In genomic region chr14:68968051-68968450, GRCh38 we compare ENCODE assay signal across 10 cellular contexts. TPM values are rescaled to one million over a fixed set of nuclear protein-coding genes. Genes with fewer than 3 reads are reported as not detected.
DNase-seq lines count a peak whose midpoint lies in the region; ATAC-seq and TF ChIP-seq lines count a peak whose summit lies in the region.
"Had no signal": no experiment of that assay in that cellular context is flagged by ENCODE, and none has a peak within 500 bp of the region (broad histone marks: within the 10 kb centered on the region; RNA-seq: fewer than 3 reads in every experiment).

No MANE protein-coding gene starts in this region.

- H3K9me3 Mint-ChIP-seq in activated T-cell treated with anti-CD3 and anti-CD28 coated beads, Interleukin-2, amount 50 U/mL, for 72 hours = no peaks in the 10 kb centered on the region
- no peaks in the 10 kb centered on the region for H3K9me3 Mint-ChIP-seq in stimulated activated effector memory CD8-positive, alpha-beta T cell treated with anti-CD3 and anti-CD28 coated beads, Interleukin-12 subunit alpha, Interleukin-12 subunit beta, amount 100 ng/mL, for 72 hours

- no peak overlapping the region for H3K4me3 ChIP-seq in mesenchymal stem cell (ENCODE audit: insufficient read depth in 1 of 2, low read depth in 1 of 2, low read length in 2 of 2)

- WGBS in mesenchymal stem cell = 95% methylated on average over 8 of the region's 8 CpGs

- no peak overlapping the region for H3K4ac ChIP-seq in mesenchymal stem cell (ENCODE audit: low read depth in 1 of 2, low read length in 2 of 2)

- H3K18ac ChIP-seq in mesenchymal stem cell (ENCODE audit: low read depth in 1 of 2, low read length in 2 of 2) = peak overlapping the region in 1 of 2 experiments; percentile 54

- no peak overlapping the region for H3K4me2 ChIP-seq in mesenchymal stem cell (ENCODE audit: low read length, poor library complexity, severe bottlenecking)

- no peak overlapping the region for H4K8ac ChIP-seq in mesenchymal stem cell (ENCODE audit: low read length)

- H3K14ac ChIP-seq in mesenchymal stem cell (ENCODE audit: low read length in 2 of 2) = no peak overlapping the region

- H3K9ac ChIP-seq in mesenchymal stem cell (ENCODE audit: low read length) = no peak overlapping the region

- H3K27me3 Mint-ChIP-seq in activated T-cell treated with anti-CD3 and anti-CD28 coated beads, Interleukin-2, amount 50 U/mL, for 72 hours (ENCODE audit: low read depth) = no peaks in the 10 kb centered on the region

- H3K36me3 Mint-ChIP-seq in activated T-cell treated with anti-CD3 and anti-CD28 coated beads, Interleukin-2, amount 50 U/mL, for 72 hours (ENCODE audit: insufficient read depth in 2 of 2) = peaks cover 2 to 13% of the 10 kb centered on the region in 2 donors
- H3K36me3 Mint-ChIP-seq in stimulated activated effector memory CD8-positive, alpha-beta T cell treated with anti-CD3 and anti-CD28 coated beads, Interleukin-12 subunit alpha, Interleukin-12 subunit beta, amount 100 ng/mL, for 72 hours = no peaks in the 10 kb centered on the region

- H3K79me1 ChIP-seq in mesenchymal stem cell (replicated peaks; ENCODE audit: low read length, poor library complexity, severe bottlenecking) = no peaks in the 10 kb centered on the region

- no peak overlapping the region for H2AK5ac ChIP-seq in mesenchymal stem cell (ENCODE audit: low read length, severe bottlenecking)

- peaks cover 30 to 55% of the 10 kb centered on the region in 2 experiments for H3K36me3 ChIP-seq in mesenchymal stem cell (ENCODE audit: control insufficient read depth in 1 of 2, insufficient read depth in 2 of 2, low read depth in 1 of 2, low read length in 2 of 2)

- H3K4me1 ChIP-seq in mesenchymal stem cell (ENCODE audit: control insufficient read depth, insufficient read depth, low read depth, low read length) = peaks cover 53% of the 10 kb centered on the region

- no peak overlapping the region for H4K91ac ChIP-seq in mesenchymal stem cell (ENCODE audit: low read length)

- peaks cover 83% of the 10 kb centered on the region for H3K4me1 Mint-ChIP-seq in activated T-cell treated with anti-CD3 and anti-CD28 coated beads, Interleukin-2, amount 50 U/mL, for 72 hours (ENCODE audit: low read depth)
- H3K4me1 Mint-ChIP-seq in stimulated activated effector memory CD8-positive, alpha-beta T cell treated with anti-CD3 and anti-CD28 coated beads, Interleukin-12 subunit alpha, Interleukin-12 subunit beta, amount 100 ng/mL, for 72 hours = peaks cover 51% of the 10 kb centered on the region

- H3K9me3 ChIP-seq in mesenchymal stem cell (ENCODE audit: control insufficient read depth, low read length) = no peaks in the 10 kb centered on the region

- peak; percentile 81 to 82 for ATAC-seq in activated T-cell treated with anti-CD3 and anti-CD28 coated beads, Interleukin-2, amount 50 U/mL, for 72 hours (replicated peaks in 1 of 2)
- peak; percentile 22 for ATAC-seq in stimulated activated effector memory CD8-positive, alpha-beta T cell treated with anti-CD3 and anti-CD28 coated beads, Interleukin-12 subunit alpha, Interleukin-12 subunit beta, amount 100 ng/mL, for 72 hours
- ATAC-seq: foreskin keratinocyte had no signal

- no peak overlapping the region for H2BK15ac ChIP-seq in mesenchymal stem cell (ENCODE audit: low read depth, poor library complexity, severe bottlenecking)

- peak overlapping the region in 1 of 2 experiments; percentile 37 for H3K23ac ChIP-seq in mesenchymal stem cell (ENCODE audit: low read length in 2 of 2)

- H3K27ac ChIP-seq in mesenchymal stem cell (ENCODE audit: low read length, poor library complexity, severe bottlenecking) = no peak overlapping the region
- H3K27ac ChIP-seq: foreskin keratinocyte had no signal

- POLR2A ChIA-PET in HEK293T (lab: Yijun Ruan, JAX) = interaction anchor here (0.5 kb wide), 1 partner anchor 23 kb away, joined by 3 read pairs; no protein-coding TSS in a partner anchor

- CTCF ChIA-PET in HEK293T (lab: Yijun Ruan, JAX) = no interaction called here

- peak; percentile 24 to 68 (median 48) for DNase-seq in T-helper 1 cell
- peak; percentile 55 to 62 for DNase-seq in activated T-cell treated with anti-CD3 and anti-CD28 coated beads, Interleukin-2, amount 50 U/mL, for 72 hours
- DNase-seq in head of caudate nucleus = peak in 31 of 42 donors; percentile 32 to 91 (median 69)
- no peak for DNase-seq in stimulated activated effector memory CD8-positive, alpha-beta T cell treated with anti-CD3 and anti-CD28 coated beads, Interleukin-12 subunit alpha, Interleukin-12 subunit beta, amount 100 ng/mL, for 72 hours (ENCODE audit: low spot score in 2 of 2)
- DNase-seq in EL = no peak
- DNase-seq in HEK293T (ENCODE audit: extremely low spot score) = no peak
- no peak for DNase-seq in mesenchymal stem cell
- DNase-seq: foreskin keratinocyte, GF-D8, MM.1S had no signal

- peak overlapping the region; percentile 70 to 74 for H3K4me3 Mint-ChIP-seq in activated T-cell treated with anti-CD3 and anti-CD28 coated beads, Interleukin-2, amount 50 U/mL, for 72 hours
- no peak overlapping the region for H3K4me3 Mint-ChIP-seq in stimulated activated effector memory CD8-positive, alpha-beta T cell treated with anti-CD3 and anti-CD28 coated beads, Interleukin-12 subunit alpha, Interleukin-12 subunit beta, amount 100 ng/mL, for 72 hours

- peak overlapping the region; percentile 78 for H3K27ac Mint-ChIP-seq in activated T-cell treated with anti-CD3 and anti-CD28 coated beads, Interleukin-2, amount 50 U/mL, for 72 hours
- H3K27ac Mint-ChIP-seq in stimulated activated effector memory CD8-positive, alpha-beta T cell treated with anti-CD3 and anti-CD28 coated beads, Interleukin-12 subunit alpha, Interleukin-12 subunit beta, amount 100 ng/mL, for 72 hours = no peak overlapping the region

- intact Hi-C loops in head of caudate nucleus (cut with DNase I) = no loop called here

- H2BK12ac ChIP-seq in mesenchymal stem cell (ENCODE audit: low read length in 2 of 2) = peak overlapping the region in 1 of 2 experiments; percentile 17

- no peak overlapping the region for H2BK120ac ChIP-seq in mesenchymal stem cell (ENCODE audit: low read depth, low read length)

- no peak overlapping the region for H2BK5ac ChIP-seq in mesenchymal stem cell (ENCODE audit: low read depth, low read length, poor library complexity, severe bottlenecking)

- H2AFZ ChIP-seq in mesenchymal stem cell (ENCODE audit: low read depth, low read length) = no peak overlapping the region

- H3K27me3 ChIP-seq in mesenchymal stem cell (ENCODE audit: control insufficient read depth in 1 of 2, insufficient read depth in 1 of 2, low read length in 2 of 2) = no peaks in the 10 kb centered on the region
- H3K27me3 ChIP-seq: foreskin keratinocyte had no signal

TF ChIP-seq in HEK293T, 16 proteins besides CTCF, POLR2A, EP300 and RAD21:
- TF ChIP-seq LEF1 (IDR thresholded peaks at IDR 0.05; ENCODE audit: borderline replicate concordance) = no peak
- TF ChIP-seq SUZ12 (IDR thresholded peaks at IDR 0.05) = no peak
- TF ChIP-seq ZNF384 (IDR thresholded peaks at IDR 0.05) = no peak
- no peak for TF ChIP-seq CTBP1 (IDR thresholded peaks at IDR 0.05; ENCODE audit: borderline replicate concordance)
- TF ChIP-seq NFRKB (IDR thresholded peaks at IDR 0.05) = no peak
- TF ChIP-seq TARDBP (IDR thresholded peaks at IDR 0.05) = no peak
- TF ChIP-seq FOXA1 (IDR thresholded peaks at IDR 0.05) = no peak
- no peak for TF ChIP-seq FOXM1 (IDR thresholded peaks at IDR 0.05; ENCODE audit: borderline replicate concordance)
- TF ChIP-seq PKNOX1 (IDR thresholded peaks at IDR 0.05) = no peak
- no peak for TF ChIP-seq HDGF (IDR thresholded peaks at IDR 0.05; ENCODE audit: borderline replicate concordance)
- TF ChIP-seq ARNT (IDR thresholded peaks at IDR 0.05) = no peak
- TF ChIP-seq ELF4 (IDR thresholded peaks at IDR 0.05) = no peak

RNA-seq across cellular contexts. Expression of gene ACTN1, which starts 11.1 kb away (rescaled TPM):
- total RNA-seq in activated T-cell treated with anti-CD3 and anti-CD28 coated beads, Interleukin-2, amount 50 U/mL, for 72 hours = 10 to 100 TPM; 42.6 to 50.7 TPM
- 359 TPM for polyA plus RNA-seq in mesenchymal stem cell (2013, experiment 1 of 2)
- polyA plus RNA-seq in mesenchymal stem cell (2013, experiment 2 of 2) = 344 TPM

Comparison
In these comparisons a context has a peak if more than half of its experiments do, and no peak if none do; other contexts are left out.
1. DNase-seq: peak in T-helper 1 cell (5 of 5), activated T-cell treated with anti-CD3 and anti-CD28 coated beads, Interleukin-2, amount 50 U/mL, for 72 hours (2 of 2) and head of caudate nucleus (31 of 42); none in stimulated activated effector memory CD8-positive, alpha-beta T cell treated with anti-CD3 and anti-CD28 coated beads, Interleukin-12 subunit alpha, Interleukin-12 subunit beta, amount 100 ng/mL, for 72 hours (0 of 2), EL (single experiment), HEK293T (single experiment) and mesenchymal stem cell (single experiment).